10 cellular contexts compared by ENCODE assay signal in genomic region chr13:82330499-82330898, GRCh38.
DNase-seq lines count a peak whose midpoint lies in the region; ATAC-seq, FAIRE-seq and TF ChIP-seq lines count a peak whose summit lies in the region.
"Had no signal": no experiment of that assay in that cellular context is flagged by ENCODE, and none has a peak within 500 bp of the region (broad histone marks: within the 10 kb centered on the region; RNA-seq: fewer than 3 reads in every experiment).

No MANE protein-coding gene starts in this region.

- no peak overlapping the region for H3K18ac ChIP-seq in mesendoderm (ENCODE audit: low read length)

- ATAC-seq in HG03354 (IDR thresholded peaks at IDR 0.05; ENCODE audit: poor library complexity, severe bottlenecking, unreplicated experiment) (peak; percentile 73), GM12878 (peak; percentile 77), HG03469 (IDR thresholded peaks at IDR 0.05; ENCODE audit: unreplicated experiment) (no peak)

- no peaks in the 10 kb centered on the region for H3K27me3 ChIP-seq in GM12878 (replicated peaks in 1 of 2; ENCODE audit: control insufficient read depth in 2 of 2, insufficient read depth in 2 of 2, low read length in 1 of 2)
- H3K27me3 ChIP-seq in mesendoderm (ENCODE audit: insufficient read depth, low read length, poor library complexity), result no peaks in the 10 kb centered on the region
- no peaks in the 10 kb centered on the region for H3K27me3 ChIP-seq in suprapubic skin

- peak; percentile 78 for FAIRE-seq in GM12878 (lab: Jason Lieb, UNC)

- H3K36me3 ChIP-seq in GM12878 (ENCODE audit: control insufficient read depth in 2 of 2, insufficient read depth in 2 of 2, low read length in 1 of 2), result no peaks in the 10 kb centered on the region
- H3K36me3 ChIP-seq in mesendoderm (ENCODE audit: control insufficient read depth, insufficient read depth, low read length), result no peaks in the 10 kb centered on the region
- H3K36me3 ChIP-seq in suprapubic skin, result no peaks in the 10 kb centered on the region

- TF ChIP-seq POLR2A in GM12878 (IDR thresholded peaks at IDR 0.05; ENCODE audit: low read depth, low read length) (no peak), suprapubic skin (IDR thresholded peaks at IDR 0.05) (no peak)

- DNase-seq in GM12878 (ENCODE audit: low read depth, low spot score) (no peak), mesendoderm (peak; percentile 51), suprapubic skin (ENCODE audit: low spot score in 2 of 2) (no peak), NCI-H226 (no peak)
- no peak for DNase-seq in stimulated activated CD8-positive, alpha-beta memory T cell treated with anti-CD3 and anti-CD28 coated beads, Interleukin-4, amount 100 ng/mL, for 48 hours
- DNase-seq: activated CD4-positive, CD25-positive, alpha-beta regulatory T cell had no signal

- H3K79me2 ChIP-seq in GM12878 (ENCODE audit: control insufficient read depth, insufficient read depth, low read length) (no peaks in the 10 kb centered on the region), mesendoderm (ENCODE audit: control insufficient read depth, insufficient read depth, low read length) (no peaks in the 10 kb centered on the region)

- H3K56ac ChIP-seq in mesendoderm (ENCODE audit: low read length), result no peak overlapping the region

- no peak overlapping the region for H3K4ac ChIP-seq in mesendoderm (ENCODE audit: low read depth, low read length)

- no peak overlapping the region for H3K9ac ChIP-seq in GM12878 (ENCODE audit: control insufficient read depth, insufficient read depth, low read length)
- H3K9ac ChIP-seq in mesendoderm (ENCODE audit: low read length), result no peak overlapping the region
- H3K9ac ChIP-seq: KMS-11 had no signal

- H3K27ac ChIP-seq in GM12878 (ENCODE audit: control insufficient read depth, insufficient read depth) (no peak overlapping the region), mesendoderm (ENCODE audit: low read depth, low read length) (no peak overlapping the region), suprapubic skin (no peak overlapping the region)
- H3K27ac ChIP-seq: KMS-11 had no signal

- no peaks in the 10 kb centered on the region for H3K79me1 ChIP-seq in mesendoderm (ENCODE audit: low read length)

- no peak overlapping the region for H2AFZ ChIP-seq in GM12878 (ENCODE audit: control insufficient read depth, low read depth, low read length)

- in situ Hi-C loops in GM12878 (cut with MboI), result loop anchor here (25.0 kb wide), 1 partner anchor 793 kb away; no protein-coding TSS in a partner anchor

- H2AK5ac ChIP-seq in mesendoderm (ENCODE audit: low read length), result no peak overlapping the region

- H2BK15ac ChIP-seq in mesendoderm (replicated peaks; ENCODE audit: low read depth), result no peak overlapping the region

- H3K4me2 ChIP-seq in GM12878 (ENCODE audit: control insufficient read depth, insufficient read depth) (no peak overlapping the region), mesendoderm (ENCODE audit: low read length) (no peak overlapping the region)
- H3K4me2 ChIP-seq: KMS-11 had no signal

- TF ChIP-seq EP300 in GM12878 (IDR thresholded peaks at IDR 0.05; ENCODE audit: borderline replicate concordance in 1 of 2, control insufficient read depth in 1 of 2, low read depth in 2 of 2, low read length in 2 of 2) (no peak), suprapubic skin (IDR thresholded peaks at IDR 0.05) (no peak)

- H3K4me1 ChIP-seq in GM12878 (ENCODE audit: control insufficient read depth, insufficient read depth, low read length), result no peaks in the 10 kb centered on the region
- no peaks in the 10 kb centered on the region for H3K4me1 ChIP-seq in mesendoderm (ENCODE audit: control insufficient read depth, low read depth, low read length)
- no peaks in the 10 kb centered on the region for H3K4me1 ChIP-seq in suprapubic skin

- no peak overlapping the region for H3K23ac ChIP-seq in mesendoderm (ENCODE audit: low read length)

- H4K5ac ChIP-seq in mesendoderm (ENCODE audit: low read length), result no peak overlapping the region

- H2BK120ac ChIP-seq in mesendoderm (ENCODE audit: low read depth, low read length), result no peak overlapping the region

- POLR2A ChIA-PET in GM12878 (lab: Charles Lee), result no interaction called here

- RAD21 ChIA-PET in GM12878 (lab: Charles Lee; ENCODE audit: unreplicated experiment), result interaction anchor here (0.6 kb wide), 1 partner anchor 655 kb away, joined by 3 read pairs; no protein-coding TSS in a partner anchor

- CTCF ChIA-PET in GM12878 (lab: Yijun Ruan, JAX), result interaction anchor here (0.6 to 3.0 kb wide), 5 partner anchors 270 to 1163 kb away, joined by 3 to 17 read pairs (median 4); no protein-coding TSS in a partner anchor

- intact Hi-C loops in GM12878 (cut with micrococcal nuclease; ENCODE audit: unreplicated experiment), result loop anchor here (1.0 to 10.0 kb wide), 4 partner anchors 400 to 1276 kb away; no protein-coding TSS in a partner anchor

- SMC1A ChIA-PET in GM12878 (lab: Charles Lee; ENCODE audit: uncharacterized antibody, unreplicated experiment), result interaction anchor here (0.6 to 2.0 kb wide), 4 partner anchors 223 to 1159 kb away, joined by 3 to 8 read pairs (median 4); no protein-coding TSS in a partner anchor

- H3K4me3 ChIP-seq in GM12878 (no peak overlapping the region), mesendoderm (ENCODE audit: low read length) (no peak overlapping the region), suprapubic skin (no peak overlapping the region)

- no TSS peak for BruUV-seq in GM12878 (replicated peaks; lab: Mats Ljungman, UMichigan)

- WGBS in GM12878 (ENCODE audit: insufficient coverage, insufficient replicate concordance, low lambda C conversion rate, missing lambda C conversion rate), result 9% methylated on average over 5 of the region's 5 CpGs
- WGBS in mesendoderm (ENCODE audit: extremely low coverage, insufficient coverage, low lambda C conversion rate), result no CpG with 5 or more reads among the region's 5 CpGs
- WGBS in suprapubic skin, result 67% methylated on average over 5 of the region's 5 CpGs

- no peak overlapping the region for H4K8ac ChIP-seq in mesendoderm (ENCODE audit: low read depth, low read length)

- H3K9me3 ChIP-seq in GM12878 (replicated peaks; ENCODE audit: control insufficient read depth, insufficient read depth, low read length) (no peaks in the 10 kb centered on the region), suprapubic skin (no peaks in the 10 kb centered on the region)

- TF ChIP-seq CTCF in GM12872 (IDR thresholded peaks at IDR 0.05; ENCODE audit: insufficient read depth, low read depth, low read length) (peak; percentile 59), GM12878 (IDR thresholded peaks at IDR 0.05 in 2 of 3, conservative IDR thresholded peaks at IDR 0.05 in 1 of 3; ENCODE audit: control insufficient read depth in 2 of 3, extremely low read depth in 1 of 3, insufficient read depth in 1 of 3, low read depth in 3 of 3, low read length in 3 of 3) (peak; percentile 48 to 58 (median 52)), suprapubic skin (IDR thresholded peaks at IDR 0.05) (no peak)

- H4K20me1 ChIP-seq in GM12878 (ENCODE audit: control insufficient read depth, insufficient read depth), result no peaks in the 10 kb centered on the region

- H2BK5ac ChIP-seq in mesendoderm (ENCODE audit: low read length), result no peak overlapping the region

- TF ChIP-seq RAD21 in GM12878 (IDR thresholded peaks at IDR 0.05; ENCODE audit: insufficient read depth, low read depth, low read length), result peak; percentile 32; the same call in 1 of the 2 replicates

TF ChIP-seq in GM12878, 131 proteins besides CTCF, POLR2A, EP300 and RAD21:
- TF ChIP-seq SMC3 (IDR thresholded peaks at IDR 0.05; ENCODE audit: borderline replicate concordance, low read length) (peak; percentile 50; the same call in 1 of the 2 replicates), PKNOX1 (IDR thresholded peaks at IDR 0.05) (no peak), ZBED1 (IDR thresholded peaks at IDR 0.05; ENCODE audit: borderline replicate concordance) (no peak)

Comparison
In these comparisons a context has a peak if more than half of its experiments do, and no peak if none do; other contexts are left out.
1. CTCF ChIP-seq: peak in GM12872 (single experiment) and GM12878 (3 of 3); none in suprapubic skin (0 of 2).